8 cellular contexts compared by ENCODE assay signal in the genomic region with DNA sequence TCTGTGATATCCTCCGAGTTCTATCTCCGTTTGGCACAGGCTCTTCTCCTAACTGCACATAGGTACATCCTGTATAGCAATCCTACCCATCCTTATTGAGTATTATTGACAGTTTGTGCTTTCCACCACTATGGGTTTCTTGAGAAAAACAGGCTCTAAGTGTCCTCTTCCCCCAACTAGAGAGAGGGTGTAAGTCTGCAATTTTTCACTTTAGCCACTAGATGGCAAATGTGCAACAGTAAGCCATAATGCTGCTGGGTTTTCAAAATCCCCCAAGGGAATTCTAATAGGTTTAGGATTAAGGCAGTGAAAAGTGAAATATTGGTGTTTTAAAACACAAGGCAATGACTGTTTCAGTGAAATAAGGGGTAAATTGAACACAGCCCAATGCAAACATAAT.
DNase-seq lines count a peak whose midpoint lies in the region; ATAC-seq, FAIRE-seq and TF ChIP-seq lines count a peak whose summit lies in the region.

No MANE protein-coding gene starts in this region.

- no peaks in the 10 kb centered on the region for H3K4me1 Mint-ChIP-seq in neural progenitor cell
- no peaks in the 10 kb centered on the region for H3K4me1 Mint-ChIP-seq in stimulated activated memory B cell treated with anti-CD40 and anti-IgM and Interleukin-4, amounts not matched to agents 10 μg/mL and 1 μg/mL and 100 μg/mL, for 72 hours
- H3K4me1 Mint-ChIP-seq in CD8-positive, alpha-beta T cell (ENCODE audit: low read depth): no peaks in the 10 kb centered on the region

- H3K4me1 ChIP-seq in neural progenitor cell: peaks cover 11% of the 10 kb centered on the region
- no peaks in the 10 kb centered on the region for H3K4me1 ChIP-seq in CD8-positive, alpha-beta T cell (ENCODE audit: insufficient read depth, low read length)

- no peaks in the 10 kb centered on the region for H4K20me1 ChIP-seq in neural progenitor cell (ENCODE audit: low read depth)

- CTCF ChIA-PET in CD8-positive, alpha-beta T cell (lab: Charles Lee): no interaction called here

- TF ChIP-seq CTCF in GM12865 (IDR thresholded peaks at IDR 0.05; ENCODE audit: insufficient read depth, low read depth, low read length, missing control alignments) (peak; percentile 48), bronchial epithelial cell (IDR thresholded peaks at IDR 0.05; ENCODE audit: insufficient read depth, low read length, severe bottlenecking) (peak; percentile 51), neural progenitor cell (IDR thresholded peaks at IDR 0.05) (peak; percentile 90)
- no peak for TF ChIP-seq CTCF in CD8-positive, alpha-beta T cell (IDR thresholded peaks at IDR 0.05)

- peak; percentile 85 for ATAC-seq in HG02623 (IDR thresholded peaks at IDR 0.05; ENCODE audit: unreplicated experiment)
- no peak for ATAC-seq in stimulated activated memory B cell treated with anti-CD40 and anti-IgM and Interleukin-4, amounts not matched to agents 10 μg/mL and 1 μg/mL and 100 μg/mL, for 72 hours
- no peak for ATAC-seq in CD8-positive, alpha-beta T cell

- H3K4me3 ChIP-seq in GM12865 (ENCODE audit: low read depth, low read length) (no peak overlapping the region), bronchial epithelial cell (ENCODE audit: low read depth, low read length) (no peak overlapping the region), neural progenitor cell (no peak overlapping the region)
- H3K4me3 ChIP-seq in CD8-positive, alpha-beta T cell (ENCODE audit: low read depth, low read length): no peak overlapping the region

- intact Hi-C loops in CD8-positive, alpha-beta T cell (cut with DNase I, micrococcal nuclease): no loop called here

- no peaks in the 10 kb centered on the region for H3K79me2 ChIP-seq in neural progenitor cell (ENCODE audit: low read depth)

- H3K27ac ChIP-seq in neural progenitor cell: no peak overlapping the region
- no peak overlapping the region for H3K27ac ChIP-seq in CD8-positive, alpha-beta T cell (ENCODE audit: low read depth, low read length)

- H3K27ac Mint-ChIP-seq in neural progenitor cell: no peak overlapping the region
- no peak overlapping the region for H3K27ac Mint-ChIP-seq in stimulated activated memory B cell treated with anti-CD40 and anti-IgM and Interleukin-4, amounts not matched to agents 10 μg/mL and 1 μg/mL and 100 μg/mL, for 72 hours
- H3K27ac Mint-ChIP-seq in CD8-positive, alpha-beta T cell: no peak overlapping the region

- no peaks in the 10 kb centered on the region for H3K36me3 Mint-ChIP-seq in neural progenitor cell
- H3K36me3 Mint-ChIP-seq in stimulated activated memory B cell treated with anti-CD40 and anti-IgM and Interleukin-4, amounts not matched to agents 10 μg/mL and 1 μg/mL and 100 μg/mL, for 72 hours: no peaks in the 10 kb centered on the region
- H3K36me3 Mint-ChIP-seq in CD8-positive, alpha-beta T cell: no peaks in the 10 kb centered on the region

- H3K27me3 ChIP-seq in bronchial epithelial cell (ENCODE audit: control insufficient read depth, insufficient read depth, low read length) (no peaks in the 10 kb centered on the region), neural progenitor cell (no peaks in the 10 kb centered on the region)
- H3K27me3 ChIP-seq in CD8-positive, alpha-beta T cell (ENCODE audit: insufficient read depth, low read length): no peaks in the 10 kb centered on the region

- DNase-seq in A172 (ENCODE audit: low spot score) (peak; percentile 1), GM12865 (ENCODE audit: low read depth) (peak; percentile 17), NCI-H1930 (lab: John Stamatoyannopoulos, UW) (peak; percentile 6 to 35), bronchial epithelial cell (ENCODE audit: low read depth) (peak; percentile 30), neural progenitor cell (ENCODE audit: low spot score) (peak; percentile 77)
- no peak for DNase-seq in CD8-positive, alpha-beta T cell

- H3K4me3 Mint-ChIP-seq in neural progenitor cell: no peak overlapping the region
- H3K4me3 Mint-ChIP-seq in stimulated activated memory B cell treated with anti-CD40 and anti-IgM and Interleukin-4, amounts not matched to agents 10 μg/mL and 1 μg/mL and 100 μg/mL, for 72 hours: no peak overlapping the region
- H3K4me3 Mint-ChIP-seq in CD8-positive, alpha-beta T cell: no peak overlapping the region

- FAIRE-seq in bronchial epithelial cell (lab: Jason Lieb, UNC): no peak

- H3K27me3 Mint-ChIP-seq in neural progenitor cell (ENCODE audit: insufficient read depth, low read depth): no peaks in the 10 kb centered on the region
- no peaks in the 10 kb centered on the region for H3K27me3 Mint-ChIP-seq in stimulated activated memory B cell treated with anti-CD40 and anti-IgM and Interleukin-4, amounts not matched to agents 10 μg/mL and 1 μg/mL and 100 μg/mL, for 72 hours
- no peaks in the 10 kb centered on the region for H3K27me3 Mint-ChIP-seq in CD8-positive, alpha-beta T cell (ENCODE audit: low read depth)

- no peak overlapping the region for H3K9ac ChIP-seq in neural progenitor cell

- H2AFZ ChIP-seq in neural progenitor cell (replicated peaks): peak overlapping the region; percentile 81

- no peak overlapping the region for H3K4me2 ChIP-seq in neural progenitor cell

- no peaks in the 10 kb centered on the region for H3K9me3 Mint-ChIP-seq in neural progenitor cell
- H3K9me3 Mint-ChIP-seq in stimulated activated memory B cell treated with anti-CD40 and anti-IgM and Interleukin-4, amounts not matched to agents 10 μg/mL and 1 μg/mL and 100 μg/mL, for 72 hours: no peaks in the 10 kb centered on the region
- no peaks in the 10 kb centered on the region for H3K9me3 Mint-ChIP-seq in CD8-positive, alpha-beta T cell

- POLR2A ChIA-PET in CD8-positive, alpha-beta T cell (lab: Charles Lee): no interaction called here

- H3K36me3 ChIP-seq in bronchial epithelial cell (ENCODE audit: control insufficient read depth, insufficient read depth, low read length) (no peaks in the 10 kb centered on the region), neural progenitor cell (no peaks in the 10 kb centered on the region)
- no peaks in the 10 kb centered on the region for H3K36me3 ChIP-seq in CD8-positive, alpha-beta T cell (ENCODE audit: insufficient read depth, low read length)

- H3K9me3 ChIP-seq in neural progenitor cell (ENCODE audit: low read depth): no peaks in the 10 kb centered on the region
- H3K9me3 ChIP-seq in CD8-positive, alpha-beta T cell (ENCODE audit: low read length): no peaks in the 10 kb centered on the region

- no peaks in the 10 kb centered on the region for H3F3A ChIP-seq in neural progenitor cell (ENCODE audit: low read depth)

Comparison
In these comparisons a context has a peak if more than half of its experiments do, and no peak if none do; other contexts are left out.
1. DNase-seq: peak in A172 (single experiment), GM12865 (single experiment), NCI-H1930 (2 of 2), bronchial epithelial cell (single experiment) and neural progenitor cell (single experiment); none in CD8-positive, alpha-beta T cell (0 of 7).